In genomic region chr11:26323837-26324236, GRCh38 we compare ENCODE assay signal across 30 cellular contexts. TPM values are rescaled to one million over a fixed set of nuclear protein-coding genes. Genes with fewer than 3 reads are reported as not detected.
"Had no signal": no experiment of that assay in that cellular context is flagged by ENCODE, and none has a peak within 500 bp of the region (broad histone marks: within the 10 kb centered on the region; RNA-seq: fewer than 3 reads in every experiment).

No MANE protein-coding gene starts in this region.

- H2AFZ ChIP-seq: neural progenitor cell, parathyroid adenoma had no signal

- H3K9me3 ChIP-seq: left ventricle myocardium inferior, mucosa of descending colon, neutrophil, right atrium auricular region, right lobe of liver, stomach, testis, thyroid gland, transverse colon, upper lobe of right lung had no signal

- H3K4me3 ChIP-seq: left ventricle myocardium inferior, lung, mucosa of descending colon, neural progenitor cell, right atrium auricular region, right lobe of liver, smooth muscle cell, stomach, testis, thyroid gland, transverse colon, upper lobe of right lung had no signal

- ATAC-seq: mucosa of descending colon; naive thymus-derived CD8-positive, alpha-beta T cell; right lobe of liver; stimulated activated naive B cell treated with anti-CD40 and anti-IgM and Interleukin-4, amounts not matched to agents 10 μg/mL and 1 μg/mL and 100 μg/mL, for 72 hours; stimulated activated naive CD8-positive, alpha-beta T cell treated with anti-CD3 and anti-CD28 coated beads, Interleukin-15, Interleukin-2, amounts not matched to agents 100 U/mL and 50 U/mL, for 24 hours; upper lobe of right lung had no signal

- H3K79me2 ChIP-seq: parathyroid adenoma had no signal

- H3K27ac ChIP-seq: left ventricle myocardium inferior, neural progenitor cell, neutrophil, parathyroid adenoma, right atrium auricular region, right lobe of liver, stomach, testis, thyroid gland, transverse colon, upper lobe of right lung had no signal

- H3K27me3 ChIP-seq: neural progenitor cell, neutrophil, right atrium auricular region, right lobe of liver, stomach, testis, thyroid gland, transverse colon, upper lobe of right lung had no signal

- H3K4me1 ChIP-seq: left ventricle myocardium inferior, parathyroid adenoma, right atrium auricular region, right lobe of liver, stomach, testis, thyroid gland, transverse colon, upper lobe of right lung had no signal

- H3K36me3 ChIP-seq: left ventricle myocardium inferior, neural progenitor cell, neutrophil, right atrium auricular region, right lobe of liver, stomach, thyroid gland, transverse colon, upper lobe of right lung had no signal

- H3K4me2 ChIP-seq: neural progenitor cell, smooth muscle cell had no signal

- DNase-seq: hypothalamus; immature natural killer cell; islet precursor cell; left ventricle myocardium inferior; midbrain; mucosa of descending colon; naive thymus-derived CD8-positive, alpha-beta T cell; occipital lobe; right lobe of liver; stimulated activated CD4-positive, alpha-beta T cell treated with anti-CD3 and anti-CD28 coated beads, Interleukin-1b, Interleukin-23, amount 100 ng/mL, for 48 hours; stimulated activated CD4-positive, alpha-beta T cell treated with anti-CD3 and anti-CD28 coated beads, Interleukin-2, amount 100 ng/mL, for 48 hours; stimulated activated CD4-positive, alpha-beta T cell treated with anti-CD3 and anti-CD28 coated beads, Interleukin-4, amount 100 ng/mL, for 4 hours; stimulated activated CD8-positive, alpha-beta memory T cell treated with anti-CD3 and anti-CD28 coated beads, Interleukin-4, amount 100 ng/mL, for 48 hours; stimulated activated naive B cell treated with anti-CD40 and anti-IgM and Interleukin-4, amounts not matched to agents 10 μg/mL and 1 μg/mL and 100 μg/mL, for 72 hours; stimulated activated naive CD8-positive, alpha-beta T cell treated with anti-CD3 and anti-CD28 coated beads, Interleukin-15, Interleukin-2, amounts not matched to agents 100 U/mL and 50 U/mL, for 24 hours; stomach; testis; thyroid gland; transverse colon; upper lobe of right lung had no signal

RNA-seq across cellular contexts. Expression of gene ANO3, which starts 8.1 kb away (rescaled TPM):
- total RNA-seq: kidney epithelial cell; left ventricle myocardium inferior; naive thymus-derived CD8-positive, alpha-beta T cell; osteocyte; pulmonary artery endothelial cell; renal cortical epithelial cell; smooth muscle cell had no signal
- polyA plus RNA-seq: immature natural killer cell; naive thymus-derived CD8-positive, alpha-beta T cell; stomach had no signal
